8 cellular contexts compared by ENCODE assay signal in genomic region chr14:54440454-54440853, GRCh38. TPM values are rescaled to one million over a fixed set of nuclear protein-coding genes. Genes with fewer than 3 reads are reported as not detected.
DNase-seq lines count a peak whose midpoint lies in the region; ATAC-seq, FAIRE-seq and TF ChIP-seq lines count a peak whose summit lies in the region.

No MANE protein-coding gene starts in this region.

- ATAC-seq in Right ventricle myocardium inferior (no peak), body of pancreas (no peak), lower lobe of right lung (no peak)

- intact Hi-C loops in left ventricle myocardium inferior (cut with micrococcal nuclease) = no loop called here
- intact Hi-C loops in Right ventricle myocardium inferior (cut with DNase I) = loop anchor here (2.0 kb wide), 1 partner anchor 48 kb away; the partner anchor contains the start of gene GMFB
- intact Hi-C loops in body of pancreas (cut with DNase I) = no loop called here
- intact Hi-C loops in lower lobe of right lung (cut with DNase I) = no loop called here
- intact Hi-C loops in uterus (cut with DNase I; ENCODE audit: low total_unique reads) = no loop called here

- no peak for TF ChIP-seq CTCF in left ventricle myocardium inferior (IDR thresholded peaks at IDR 0.05; ENCODE audit: borderline replicate concordance)
- TF ChIP-seq CTCF in body of pancreas (IDR thresholded peaks at IDR 0.05) = peak in 1 of 7 experiments; percentile 8
- no peak for TF ChIP-seq CTCF in lower lobe of right lung (IDR thresholded peaks at IDR 0.05)
- no peak for TF ChIP-seq CTCF in uterus (IDR thresholded peaks at IDR 0.05)

- no peak for TF ChIP-seq POLR2A in body of pancreas (IDR thresholded peaks at IDR 0.05)
- TF ChIP-seq POLR2A in uterus (IDR thresholded peaks at IDR 0.05) = no peak

- no peaks in the 10 kb centered on the region for H3K27me3 ChIP-seq in left ventricle myocardium inferior (ENCODE audit: low read depth)
- H3K27me3 ChIP-seq in body of pancreas = no peaks in the 10 kb centered on the region
- no peaks in the 10 kb centered on the region for H3K27me3 ChIP-seq in lower lobe of right lung (ENCODE audit: low read depth)
- H3K27me3 ChIP-seq in uterus = no peaks in the 10 kb centered on the region

- H3K27ac ChIP-seq in left ventricle myocardium inferior (replicated peaks) = peak overlapping the region; percentile 97
- peak overlapping the region; percentile 85 to 95 (median 91) for H3K27ac ChIP-seq in body of pancreas
- H3K27ac ChIP-seq in lower lobe of right lung = peak overlapping the region; percentile 89
- H3K27ac ChIP-seq in uterus = peak overlapping the region; percentile 93 to 96

- FAIRE-seq in frontal cortex (lab: Jason Lieb, UNC) = no peak

- 0 to 1% methylated on average over 4 of the region's 4 CpGs for WGBS in body of pancreas, 2 donors

- H3K4me1 ChIP-seq in left ventricle myocardium inferior = peaks cover 53% of the 10 kb centered on the region
- H3K4me1 ChIP-seq in body of pancreas = peaks cover 13% of the 10 kb centered on the region
- peaks cover 43% of the 10 kb centered on the region for H3K4me1 ChIP-seq in lower lobe of right lung
- H3K4me1 ChIP-seq in uterus = peaks cover 0 to 11% of the 10 kb centered on the region in 2 donors

- no peak for DNase-seq in left ventricle myocardium inferior
- DNase-seq in Right ventricle myocardium inferior (ENCODE audit: missing footprints) = no peak
- DNase-seq in body of pancreas = no peak
- DNase-seq in lower lobe of right lung = no peak
- no peak for DNase-seq in uterus
- no peak for DNase-seq in NCI-H524 (lab: John Stamatoyannopoulos, UW)
- no peak for DNase-seq in frontal cortex (ENCODE audit: low spot score in 2 of 2)
- no peak for DNase-seq in NCI-H774 (lab: John Stamatoyannopoulos, UW)

- H3K9me3 ChIP-seq in left ventricle myocardium inferior (replicated peaks) (no peaks in the 10 kb centered on the region), body of pancreas (no peaks in the 10 kb centered on the region), lower lobe of right lung (no peaks in the 10 kb centered on the region), uterus (no peaks in the 10 kb centered on the region)

- H3K4me3 ChIP-seq in left ventricle myocardium inferior (peak overlapping the region; percentile 77), body of pancreas (peak overlapping the region; percentile 9 to 32), lower lobe of right lung (peak overlapping the region; percentile 70), uterus (peak overlapping the region; percentile 64 to 69)

- H3K36me3 ChIP-seq in left ventricle myocardium inferior (no peaks in the 10 kb centered on the region), body of pancreas (replicated peaks in 1 of 2; ENCODE audit: insufficient read depth in 1 of 2, low read depth in 2 of 2) (no peaks in the 10 kb centered on the region), lower lobe of right lung (no peaks in the 10 kb centered on the region), uterus (no peaks in the 10 kb centered on the region)

RNA-seq across cellular contexts. Expression of gene CNIH1, which starts 0.7 kb away (rescaled TPM):
- total RNA-seq in left ventricle myocardium inferior (89.0 TPM), Right ventricle myocardium inferior (86.8 TPM), body of pancreas (10 to 100 TPM; 15.2 to 18.2 TPM), lower lobe of right lung (101 TPM), uterus (100 to 1,000 TPM in 3 of 4 donors, 10 to 100 TPM in 1; 18.7 to 177 (median 142) TPM), frontal cortex (41.6 TPM)

RNA-seq across cellular contexts. Expression of gene CDKN3, which starts 43.6 kb away (rescaled TPM):
- total RNA-seq in left ventricle myocardium inferior (4.3 TPM), Right ventricle myocardium inferior (4.7 TPM), body of pancreas (not detected), lower lobe of right lung (1.9 TPM), uterus (10 to 100 TPM in 1 of 4 donors, 1 to 10 TPM in 2, not detected in 1; 1.3 to 24.3 (median 4.4) TPM), frontal cortex (5.3 TPM)

RNA-seq across cellular contexts. Expression of gene GMFB, which starts 48.3 kb away (rescaled TPM):
- total RNA-seq in left ventricle myocardium inferior (23.4 TPM), Right ventricle myocardium inferior (24.9 TPM), body of pancreas (10 to 100 TPM; 24.7 to 26.5 TPM), lower lobe of right lung (41.4 TPM), uterus (100 to 1,000 TPM in 1 of 4 donors, 10 to 100 TPM in 3; 39.5 to 169 (median 45.7) TPM), frontal cortex (258 TPM)

Comparison
In these comparisons a context has a peak if more than half of its experiments do, and no peak if none do; other contexts are left out.
1. H3K4me3 ChIP-seq: peak in every context shown above with its lines; median percentile 77 in left ventricle myocardium inferior; 70 in lower lobe of right lung; 66 in uterus; 20 in body of pancreas.